In the genomic region with DNA sequence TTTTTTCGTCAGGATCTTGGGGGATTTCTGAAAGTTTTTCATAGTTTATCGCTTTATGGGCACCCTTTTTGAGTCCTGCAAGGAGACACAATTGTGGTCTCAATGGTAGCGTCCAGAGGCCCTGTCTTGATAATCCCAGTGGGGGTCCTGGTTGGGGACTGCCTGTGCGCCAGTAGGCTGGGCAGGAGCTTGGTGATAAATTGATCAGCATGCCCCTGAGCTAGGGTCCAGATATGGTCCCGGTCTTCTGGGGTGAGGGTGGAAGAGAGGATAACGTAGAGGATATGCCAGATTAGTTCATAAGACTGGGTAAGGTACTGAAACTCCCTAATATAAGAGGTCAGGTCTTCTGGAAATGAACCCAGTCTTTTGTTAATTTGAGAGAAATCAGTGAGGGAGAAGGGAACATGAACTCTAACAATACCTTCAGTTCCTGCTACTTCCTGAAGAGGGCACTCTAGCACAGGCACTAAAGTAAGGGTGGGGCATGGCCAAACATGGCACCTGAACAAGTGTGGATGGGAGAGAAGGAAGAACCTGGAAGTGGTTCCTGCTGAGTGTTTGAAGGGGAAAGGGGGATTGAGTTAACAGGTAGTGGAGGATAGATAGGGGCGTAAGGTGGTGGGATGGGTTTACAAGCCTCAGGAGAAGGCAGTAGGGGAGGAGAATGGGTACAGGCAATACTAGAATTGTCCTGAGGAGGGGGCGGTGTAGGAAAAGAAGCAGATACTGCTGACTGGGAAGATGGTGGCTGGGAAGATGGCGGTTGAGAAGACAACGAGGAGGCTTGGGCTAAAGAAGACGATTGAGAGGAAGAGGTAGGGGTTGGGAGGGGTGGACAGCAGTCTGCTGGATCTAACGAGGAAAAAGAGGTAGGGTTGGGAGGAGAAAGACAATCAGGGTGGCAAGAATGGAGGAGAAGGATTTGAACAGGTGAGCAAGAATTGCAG, we compare ENCODE assay signal across 8 cellular contexts. TPM values are rescaled to one million over a fixed set of nuclear protein-coding genes. Genes with fewer than 3 reads are reported as not detected.
DNase-seq lines count a peak whose midpoint lies in the region; ATAC-seq and TF ChIP-seq lines count a peak whose summit lies in the region.

No MANE protein-coding gene starts in this region.

- no peaks in the 10 kb centered on the region for H3F3A ChIP-seq in SU-DHL-6 (ENCODE audit: insufficient read depth)

- H3K27me3 Mint-ChIP-seq in MCF 10A (ENCODE audit: insufficient read depth, unreplicated experiment), result no peaks in the 10 kb centered on the region

- POLR2A ChIA-PET in AG04450 (lab: Yijun Ruan, JAX), result no interaction called here
- POLR2A ChIA-PET in MCF 10A (lab: Yijun Ruan, JAX), result no interaction called here

- peaks cover 48% of the 10 kb centered on the region for H3K36me3 Mint-ChIP-seq in MCF 10A (ENCODE audit: insufficient read depth, unreplicated experiment)

- no peak overlapping the region for H3K4me3 Mint-ChIP-seq in MCF 10A (ENCODE audit: unreplicated experiment)

- no peaks in the 10 kb centered on the region for H3K9me3 Mint-ChIP-seq in MCF 10A (ENCODE audit: unreplicated experiment)

- H2AFZ ChIP-seq in SU-DHL-6 (ENCODE audit: low read depth, low read length, severe bottlenecking), result no peak overlapping the region

- H3K9me3 ChIP-seq in AG04450 (ENCODE audit: control insufficient read depth, insufficient read depth, low read length), result no peaks in the 10 kb centered on the region; the same call in 1 of the 2 replicates
- no peaks in the 10 kb centered on the region for H3K9me3 ChIP-seq in SU-DHL-6 (ENCODE audit: insufficient read depth, low read length)

- TF ChIP-seq CTCF in AG04450 (IDR thresholded peaks at IDR 0.05; ENCODE audit: low read depth, low read length) (peak; percentile 53), GM12865 (IDR thresholded peaks at IDR 0.05; ENCODE audit: insufficient read depth, low read depth, low read length, missing control alignments) (peak; percentile 61), SU-DHL-6 (IDR thresholded peaks at IDR 0.05; ENCODE audit: insufficient read depth, low read length, poor library complexity, severe bottlenecking) (peak; percentile 71), MCF 10A (IDR thresholded peaks at IDR 0.05; ENCODE audit: unreplicated experiment) (peak; percentile 48)

- 0 out of 2 replicates have a peak, but pooled peaks cover 3% of the 10 kb centered on the region for H3K36me3 ChIP-seq in SU-DHL-6 (ENCODE audit: low read length)

- H4K20me1 ChIP-seq in SU-DHL-6 (ENCODE audit: low read depth, low read length), result no peaks in the 10 kb centered on the region

- CTCF ChIA-PET in AG04450 (lab: Charles Lee), result interaction anchor here (0.5 to 1.2 kb wide), 3 partner anchors 124 to 411 kb away, joined by 3 read pairs; no protein-coding TSS in a partner anchor
- CTCF ChIA-PET in MCF 10A (lab: Yijun Ruan, JAX), result interaction anchor here (0.5 to 1.3 kb wide), 5 partner anchors 31 to 165 kb away, joined by 3 to 7 read pairs (median 4); no protein-coding TSS in a partner anchor

- intact Hi-C loops in MCF 10A (cut with micrococcal nuclease), result loop anchor here (1.0 kb wide), 1 partner anchor 31 kb away; no protein-coding TSS in a partner anchor

- H3K4me3 ChIP-seq in AG04450 (ENCODE audit: low read depth, low read length) (no peak overlapping the region), GM12865 (ENCODE audit: low read depth, low read length) (no peak overlapping the region), SU-DHL-6 (ENCODE audit: insufficient read depth, low read length, poor library complexity, severe bottlenecking) (no peak overlapping the region)

- H3K27me3 ChIP-seq in AG04450 (ENCODE audit: control insufficient read depth, insufficient read depth, low read length) (no peaks in the 10 kb centered on the region), SU-DHL-6 (ENCODE audit: low read length) (no peaks in the 10 kb centered on the region)

- no peak overlapping the region for H3K9ac ChIP-seq in SU-DHL-6 (ENCODE audit: low read length)

- BruUV-seq in MCF 10A (replicated peaks; lab: Mats Ljungman, UMichigan), result no TSS peak

- H3K4me1 Mint-ChIP-seq in MCF 10A (ENCODE audit: insufficient read depth, unreplicated experiment), result peaks cover 38% of the 10 kb centered on the region

- ATAC-seq in GM18868 (IDR thresholded peaks at IDR 0.05; ENCODE audit: unreplicated experiment), result no peak

- DNase-seq in AG04450 (ENCODE audit: low read depth, low spot score), result no peak
- peak; percentile 65 for DNase-seq in GM12865 (ENCODE audit: low read depth)
- peak; percentile 51 for DNase-seq in NCI-H146 treated with DMSO at 0.1 percent for 48 hours (lab: John Stamatoyannopoulos, UW; ENCODE audit: unreplicated experiment)
- peak; percentile 66 for DNase-seq in MCF 10A (ENCODE audit: unreplicated experiment)
- peak; percentile 55 for DNase-seq in myocyte (ENCODE audit: low read depth)
- DNase-seq in islet precursor cell, result no peak

- H3K9me2 ChIP-seq in SU-DHL-6 (replicated peaks; ENCODE audit: insufficient read depth, low read length), result no peaks in the 10 kb centered on the region

- H3K79me2 ChIP-seq in SU-DHL-6 (ENCODE audit: insufficient read depth, low read length), result no peaks in the 10 kb centered on the region

- H3K27ac Mint-ChIP-seq in MCF 10A (ENCODE audit: low read depth, unreplicated experiment), result no peak overlapping the region

- H3K4me2 ChIP-seq in SU-DHL-6 (ENCODE audit: low read depth, low read length, poor library complexity, severe bottlenecking), result no peak overlapping the region

- H3K27ac ChIP-seq in AG04450 (ENCODE audit: low read depth, low read length) (no peak overlapping the region), SU-DHL-6 (ENCODE audit: low read depth, low read length) (no peak overlapping the region)

RNA-seq across cellular contexts. Expression of a gene that starts 33.8 kb away (rescaled TPM):
- polyA plus RNA-seq in AG04450 (2011; rRNA removed), result 3.7 and 4.9 TPM in 2 replicates
- polyA minus RNA-seq in AG04450 (2011; rRNA and poly(A)+ RNA removed), result 4.3 and 4.6 TPM in 2 replicates
- total RNA-seq in MCF 10A (2022) (0.98 and 1.3 TPM in 2 replicates), myocyte (0.86 and 0.88 TPM in 2 replicates)
- polyA plus RNA-seq in myocyte (2012), result 1.0 TPM

RNA-seq across cellular contexts. Expression of a gene that starts 46.8 kb away (rescaled TPM):
- 30.4 and 42.5 TPM in 2 replicates for polyA plus RNA-seq in AG04450 (2011; rRNA removed)
- 32.5 and 37.4 TPM in 2 replicates for polyA minus RNA-seq in AG04450 (2011; rRNA and poly(A)+ RNA removed)
- total RNA-seq in MCF 10A (2022) (41.3 and 42.4 TPM in 2 replicates), myocyte (37.9 and 41.5 TPM in 2 replicates)
- polyA plus RNA-seq in myocyte (2012), result 16.1 TPM

Comparison
In these comparisons a context has a peak if more than half of its experiments do, and no peak if none do; other contexts are left out.
1. DNase-seq: peak in GM12865 (single experiment), NCI-H146 treated with DMSO at 0.1 percent for 48 hours (single experiment), MCF 10A (single experiment) and myocyte (single experiment); none in AG04450 (single experiment) and islet precursor cell (single experiment).
2. Peak in every context shown above with its lines, with median percentiles within 50 percentile points of each other: CTCF ChIP-seq.